In genomic region chr15:69787791-69788190, GRCh38 we compare ENCODE assay signal across 35 cellular contexts.
"Had no signal": no experiment of that assay in that cellular context is flagged by ENCODE, and none has a peak within 500 bp of the region (broad histone marks: within the 10 kb centered on the region; RNA-seq: fewer than 3 reads in every experiment).

No MANE protein-coding gene starts in this region.

- H3K27ac Mint-ChIP-seq: activated B cell treated with CpG ODN at 0.5 μM for 24 hours; activated CD4-positive, alpha-beta memory T cell treated with anti-CD3 and anti-CD28 coated beads for 36 hours; activated CD8-positive, alpha-beta memory T cell treated with anti-CD3 and anti-CD28 coated beads, Interleukin-2, amount 10 ng/mL, durations not matched to agents 7 days and 5 days; activated naive CD8-positive, alpha-beta T cell treated with anti-CD3 and anti-CD28 coated beads for 36 hours; activated T-cell treated with anti-CD3 and anti-CD28 coated beads, Interleukin-2, amount 50 U/mL, for 72 hours; T-helper 17 cell had no signal

- H3K9me3 ChIP-seq: ascending aorta, MG63 had no signal

- H3K36me3 ChIP-seq: ascending aorta, cardiac muscle cell, MG63, SJCRH30 had no signal

- H3K4me1 Mint-ChIP-seq: activated CD8-positive, alpha-beta memory T cell treated with anti-CD3 and anti-CD28 coated beads, Interleukin-2, amount 10 ng/mL, durations not matched to agents 7 days and 5 days; activated T-helper 17 cell treated with anti-CD3 and anti-CD28 coated beads, Interleukin-2, amount 50 U/mL, for 72 hours; central memory CD8-positive, alpha-beta T cell had no signal

- H3K4me1 ChIP-seq: ascending aorta, SJCRH30 had no signal

- DNase-seq: activated B cell treated with CpG ODN at 0.5 μM for 24 hours; activated CD4-positive, alpha-beta memory T cell treated with anti-CD3 and anti-CD28 coated beads for 36 hours; activated CD4-positive, alpha-beta T cell treated with anti-CD3 and anti-CD28 coated beads for 4 hours; activated CD4-positive, alpha-beta T cell treated with anti-CD3 and anti-CD28 coated beads, Interleukin-2, amount 50 U/mL, for 1 hour; activated CD4-positive, CD25-positive, alpha-beta regulatory T cell treated with anti-CD3 and anti-CD28 coated beads, Interleukin-2, amount 50 U/mL, for 72 hours; activated CD8-positive, alpha-beta memory T cell treated with anti-CD3 and anti-CD28 coated beads, Interleukin-2, amount 10 ng/mL, durations not matched to agents 7 days and 5 days; activated effector memory CD4-positive, alpha-beta T cell treated with anti-CD3 and anti-CD28 coated beads, Interleukin-2, amount 50 U/mL, for 16 hours; activated naive CD4-positive, alpha-beta T cell; activated naive CD4-positive, alpha-beta T cell treated with anti-CD3 and anti-CD28 coated beads, Interleukin-2, amount 50 U/mL, for 16 hours; activated naive CD8-positive, alpha-beta T cell treated with anti-CD3 and anti-CD28 coated beads for 36 hours; activated T-cell treated with anti-CD3 and anti-CD28 coated beads, Interleukin-2, amount 50 U/mL, for 1 hour; activated T-cell treated with anti-CD3 and anti-CD28 coated beads, Interleukin-2, amount 50 U/mL, for 72 hours; amniotic stem cell; Kasumi-1; KG1; MG63; NCI-H1048; NCI-H1105 treated with DMSO at 0.1 percent for 48 hours; NCI-H1436; NCI-H1694; NCI-H1930; NCI-H2081 treated with DMSO at 0.1 percent for 48 hours; NCI-H226; NCI-H446 treated with DMSO at 0.1 percent for 48 hours; NCI-H524; SHP77; SJCRH30; T-helper 17 cell had no signal

- H3K4me3 Mint-ChIP-seq: activated B cell treated with CpG ODN at 0.5 μM for 24 hours; activated CD4-positive, alpha-beta memory T cell treated with anti-CD3 and anti-CD28 coated beads for 36 hours; activated CD8-positive, alpha-beta memory T cell treated with anti-CD3 and anti-CD28 coated beads, Interleukin-2, amount 10 ng/mL, durations not matched to agents 7 days and 5 days; activated naive CD8-positive, alpha-beta T cell treated with anti-CD3 and anti-CD28 coated beads for 36 hours; activated T-cell treated with anti-CD3 and anti-CD28 coated beads, Interleukin-2, amount 50 U/mL, for 72 hours; activated T-helper 17 cell treated with anti-CD3 and anti-CD28 coated beads, Interleukin-2, amount 50 U/mL, for 72 hours; central memory CD8-positive, alpha-beta T cell; T-helper 17 cell had no signal

- H3K4me3 ChIP-seq: ascending aorta, cardiac muscle cell, MG63, SJCRH30, SK-N-MC had no signal

- ATAC-seq: activated CD8-positive, alpha-beta memory T cell treated with anti-CD3 and anti-CD28 coated beads, Interleukin-2, amount 10 ng/mL, durations not matched to agents 7 days and 5 days; activated T-cell treated with anti-CD3 and anti-CD28 coated beads, Interleukin-2, amount 50 U/mL, for 72 hours; activated T-helper 17 cell treated with anti-CD3 and anti-CD28 coated beads, Interleukin-2, amount 50 U/mL, for 72 hours; Panc1; T-helper 17 cell had no signal

- H3K27me3 Mint-ChIP-seq: central memory CD8-positive, alpha-beta T cell had no signal

- H3K27me3 ChIP-seq: ascending aorta, cardiac muscle cell, MG63 had no signal

- H3K27ac ChIP-seq: ascending aorta, cardiac muscle cell, SJCRH30, SK-N-MC, VCaP had no signal

- H3K36me3 Mint-ChIP-seq: activated CD8-positive, alpha-beta memory T cell treated with anti-CD3 and anti-CD28 coated beads, Interleukin-2, amount 10 ng/mL, durations not matched to agents 7 days and 5 days; activated naive CD8-positive, alpha-beta T cell treated with anti-CD3 and anti-CD28 coated beads for 36 hours had no signal
